In genomic region chr3:141878326-141878725, GRCh38 we compare ENCODE assay signal across 8 cellular contexts. TPM values are rescaled to one million over a fixed set of nuclear protein-coding genes. Genes with fewer than 3 reads are reported as not detected.
DNase-seq lines count a peak whose midpoint lies in the region; ATAC-seq and TF ChIP-seq lines count a peak whose summit lies in the region.

No MANE protein-coding gene starts in this region.

- no peaks in the 10 kb centered on the region for H3K9me3 Mint-ChIP-seq in CD4-positive, CD25-positive, alpha-beta regulatory T cell
- H3K9me3 Mint-ChIP-seq in naive thymus-derived CD4-positive, alpha-beta T cell, result no peaks in the 10 kb centered on the region

- H3K36me3 ChIP-seq in CD4-positive, CD25-positive, alpha-beta regulatory T cell (ENCODE audit: control insufficient read depth, insufficient read depth, low read length), result no peaks in the 10 kb centered on the region
- H3K36me3 ChIP-seq in KOPT-K1 (ENCODE audit: insufficient read depth, low read length) (peaks cover 20% of the 10 kb centered on the region), brain microvascular endothelial cell (replicated peaks) (peaks cover 2% of the 10 kb centered on the region)
- no peaks in the 10 kb centered on the region for H3K36me3 ChIP-seq in naive thymus-derived CD4-positive, alpha-beta T cell (ENCODE audit: control insufficient read depth in 2 of 3, insufficient read depth in 3 of 3, low read length in 3 of 3)

- peaks cover 31 to 60% (median 48%) of the 10 kb centered on the region in 4 donors for H3K4me1 Mint-ChIP-seq in CD4-positive, CD25-positive, alpha-beta regulatory T cell
- peaks cover 19 to 53% (median 51%) of the 10 kb centered on the region in 7 donors for H3K4me1 Mint-ChIP-seq in naive thymus-derived CD4-positive, alpha-beta T cell

- no peak for TF ChIP-seq CTCF in brain microvascular endothelial cell (IDR thresholded peaks at IDR 0.05; ENCODE audit: low read depth, low read length, missing control alignments)

- H3K4me3 ChIP-seq in CD4-positive, CD25-positive, alpha-beta regulatory T cell (ENCODE audit: low read depth, low read length), result peak overlapping the region; percentile 92
- H3K4me3 ChIP-seq in brain microvascular endothelial cell (ENCODE audit: low read depth, low read length), result peak overlapping the region; percentile 81
- H3K4me3 ChIP-seq in naive thymus-derived CD4-positive, alpha-beta T cell (ENCODE audit: low read length), result no peak overlapping the region

- H3K36me3 Mint-ChIP-seq in CD4-positive, CD25-positive, alpha-beta regulatory T cell, result no peaks in the 10 kb centered on the region
- peaks cover 0 to 8% (median 0%) of the 10 kb centered on the region in 5 donors for H3K36me3 Mint-ChIP-seq in naive thymus-derived CD4-positive, alpha-beta T cell

- no peaks in the 10 kb centered on the region for H3K9me3 ChIP-seq in CD4-positive, CD25-positive, alpha-beta regulatory T cell (ENCODE audit: control insufficient read depth in 2 of 2, low read length in 2 of 2)
- H3K9me3 ChIP-seq in KOPT-K1 (ENCODE audit: insufficient read depth, low read length, poor library complexity, severe bottlenecking), result no peaks in the 10 kb centered on the region
- H3K9me3 ChIP-seq in naive thymus-derived CD4-positive, alpha-beta T cell (ENCODE audit: control insufficient read depth in 2 of 3, low read length in 3 of 3), result no peaks in the 10 kb centered on the region

- no peaks in the 10 kb centered on the region for H3K27me3 ChIP-seq in CD4-positive, CD25-positive, alpha-beta regulatory T cell (ENCODE audit: control insufficient read depth, insufficient read depth, low read length)
- no peaks in the 10 kb centered on the region for H3K27me3 ChIP-seq in brain microvascular endothelial cell (replicated peaks)
- H3K27me3 ChIP-seq in naive thymus-derived CD4-positive, alpha-beta T cell (ENCODE audit: control insufficient read depth in 2 of 2, insufficient read depth in 2 of 2, low read length in 2 of 2), result no peaks in the 10 kb centered on the region

- in situ Hi-C loops in brain microvascular endothelial cell (cut with HindIII; ENCODE audit: low pct_ligation_motif_present, low sequenced_read_pairs), result no loop called here

- POLR2A ChIA-PET in naive thymus-derived CD4-positive, alpha-beta T cell (lab: Charles Lee), result interaction anchor here (0.6 to 5.3 kb wide), 3 partner anchors 35 to 466 kb away, joined by 3 to 44 read pairs (median 9); no protein-coding TSS in a partner anchor

- intact Hi-C loops in naive thymus-derived CD4-positive, alpha-beta T cell (cut with micrococcal nuclease), result loop anchor here (5.0 to 10.0 kb wide), 4 partner anchors 146 to 1124 kb away; partner anchors contain the start of genes TFDP2 (in 2 of the 2), SLC25A36 (in 1 of the 2) and U2SURP (in 1 of the 2)
- intact Hi-C loops in sciatic nerve (cut with DNase I), result loop anchor here (10.0 kb wide), 1 partner anchor 144 kb away; the partner anchor contains the start of gene RNF7

- DNase-seq in CD4-positive, CD25-positive, alpha-beta regulatory T cell, result no peak
- DNase-seq in brain microvascular endothelial cell (no peak), NCI-H1417 treated with DMSO at 0.1 percent for 48 hours (lab: John Stamatoyannopoulos, UW) (no peak), NCI-H1436 (lab: John Stamatoyannopoulos, UW) (no peak), NCI-H2227 treated with DMSO at 0.1 percent for 48 hours (lab: John Stamatoyannopoulos, UW) (no peak), sciatic nerve (ENCODE audit: low spot score) (no peak)
- DNase-seq in naive thymus-derived CD4-positive, alpha-beta T cell, result no peak

- H3K27ac ChIP-seq in CD4-positive, CD25-positive, alpha-beta regulatory T cell (ENCODE audit: insufficient read depth, low read length, poor library complexity, severe bottlenecking), result no peak overlapping the region
- peak overlapping the region; percentile 90 for H3K27ac ChIP-seq in KOPT-K1 (ENCODE audit: low read depth, low read length, poor library complexity, severe bottlenecking)
- H3K27ac ChIP-seq in brain microvascular endothelial cell, result peak overlapping the region; percentile 88
- no peak overlapping the region for H3K27ac ChIP-seq in naive thymus-derived CD4-positive, alpha-beta T cell (ENCODE audit: low read depth, low read length)

- H3K27ac Mint-ChIP-seq in CD4-positive, CD25-positive, alpha-beta regulatory T cell, result peak overlapping the region in 2 of 3 donors; percentile 79
- H3K27ac Mint-ChIP-seq in naive thymus-derived CD4-positive, alpha-beta T cell, result peak overlapping the region in 8 of 9 donors; percentile 2 to 87 (median 79)

- H3K27me3 Mint-ChIP-seq in CD4-positive, CD25-positive, alpha-beta regulatory T cell, result peaks cover 11% of the 10 kb centered on the region
- no peaks in the 10 kb centered on the region for H3K27me3 Mint-ChIP-seq in naive thymus-derived CD4-positive, alpha-beta T cell

- H3K4me1 ChIP-seq in CD4-positive, CD25-positive, alpha-beta regulatory T cell (ENCODE audit: control insufficient read depth, insufficient read depth, low read length, poor library complexity, severe bottlenecking), result peaks cover 37% of the 10 kb centered on the region
- H3K4me1 ChIP-seq in naive thymus-derived CD4-positive, alpha-beta T cell (ENCODE audit: control insufficient read depth in 2 of 2, insufficient read depth in 2 of 2, low read length in 2 of 2), result peaks cover 7 to 28% of the 10 kb centered on the region in 2 donors

- no peak for ATAC-seq in CD4-positive, CD25-positive, alpha-beta regulatory T cell (ENCODE audit: low read depth in 2 of 2)
- ATAC-seq in naive thymus-derived CD4-positive, alpha-beta T cell, result no peak
- ATAC-seq in sciatic nerve, result no peak

- CTCF ChIA-PET in naive thymus-derived CD4-positive, alpha-beta T cell (lab: Charles Lee), result interaction anchor here (0.6 to 2.4 kb wide), 6 partner anchors 35 to 633 kb away, joined by 3 to 11 read pairs (median 3); no protein-coding TSS in a partner anchor

- peak overlapping the region; percentile 88 to 97 (median 91) for H3K4me3 Mint-ChIP-seq in CD4-positive, CD25-positive, alpha-beta regulatory T cell
- peak overlapping the region; percentile 62 to 95 (median 87) for H3K4me3 Mint-ChIP-seq in naive thymus-derived CD4-positive, alpha-beta T cell

RNA-seq across cellular contexts. Expression of gene ATP1B3, which starts 1.9 kb away (rescaled TPM):
- total RNA-seq in CD4-positive, CD25-positive, alpha-beta regulatory T cell, result 53.6 TPM
- 100 to 1,000 TPM; 115 to 158 (median 138) TPM for polyA plus RNA-seq in CD4-positive, CD25-positive, alpha-beta regulatory T cell
- total RNA-seq in naive thymus-derived CD4-positive, alpha-beta T cell, result 100 to 1,000 TPM in 1 of 5 experiments, 10 to 100 TPM in 4; 24.2 to 104 (median 33.9) TPM
- 10 to 100 TPM; 72.2 to 81.5 TPM for polyA plus RNA-seq in naive thymus-derived CD4-positive, alpha-beta T cell
- 126 TPM for total RNA-seq in sciatic nerve

Comparison
In these comparisons a context has a peak if more than half of its experiments do, and no peak if none do; other contexts are left out.
1. H3K27ac ChIP-seq: peak in KOPT-K1 (single experiment) and brain microvascular endothelial cell (single experiment); none in CD4-positive, CD25-positive, alpha-beta regulatory T cell (single experiment) and naive thymus-derived CD4-positive, alpha-beta T cell (single experiment).